In genomic region chr20:9353180-9353915, GRCh38 we compare ENCODE assay signal across 23 cellular contexts.
DNase-seq lines count a peak whose midpoint lies in the region; ATAC-seq and TF ChIP-seq lines count a peak whose summit lies in the region.
"Had no signal": no experiment of that assay in that cellular context is flagged by ENCODE, and none has a peak within 500 bp of the region (broad histone marks: within the 10 kb centered on the region; RNA-seq: fewer than 3 reads in every experiment).

No MANE protein-coding gene starts in this region.

- H2AFZ ChIP-seq in SK-N-SH (ENCODE audit: low read depth) (no peak overlapping the region), neural progenitor cell (replicated peaks) (no peak overlapping the region)

- H3K27ac ChIP-seq in SK-N-SH (ENCODE audit: low read depth in 2 of 2, low read length in 1 of 2) (no peak overlapping the region), neural progenitor cell (no peak overlapping the region)
- H3K27ac ChIP-seq: BLaER1, dorsolateral prefrontal cortex, esophagus muscularis mucosa, tibial artery had no signal

- H3K4me1 ChIP-seq in SK-N-SH (ENCODE audit: control insufficient read depth in 1 of 2, insufficient read depth in 2 of 2, low read depth in 1 of 2, low read length in 1 of 2) (peaks cover 3 to 5% of the 10 kb centered on the region in 2 experiments; a peak in 3 of 4 replicates), neural progenitor cell (no peaks in the 10 kb centered on the region)
- H3K4me1 ChIP-seq: tibial artery had no signal

- H3K9me3 Mint-ChIP-seq in neural progenitor cell, result no peaks in the 10 kb centered on the region

- WGBS in SK-N-SH (ENCODE audit: low lambda C conversion rate), result 91% methylated on average over 2 of the region's 2 CpGs

- no peaks in the 10 kb centered on the region for H4K20me1 ChIP-seq in SK-N-SH (ENCODE audit: insufficient read depth)
- no peaks in the 10 kb centered on the region for H4K20me1 ChIP-seq in neural progenitor cell (ENCODE audit: low read depth)
- H4K20me1 ChIP-seq: BLaER1 had no signal

- DNase-seq in SK-N-SH (no peak), fibroblast of villous mesenchyme (ENCODE audit: low read depth) (no peak), neural progenitor cell (ENCODE audit: low spot score) (no peak), NCI-H1105 (lab: John Stamatoyannopoulos, UW) (no peak), Kasumi-1 (lab: John Stamatoyannopoulos, UW) (no peak), NCI-H2107 treated with DMSO at 0.1 percent for 48 hours (lab: John Stamatoyannopoulos, UW; ENCODE audit: unreplicated experiment) (no peak)
- DNase-seq: activated CD4-positive, alpha-beta T cell treated with anti-CD3 and anti-CD28 coated beads for 36 hours; activated CD8-positive, alpha-beta memory T cell treated with anti-CD3 and anti-CD28 coated beads, Interleukin-2, amount 50 U/mL, for 4 hours; DMS153; dorsolateral prefrontal cortex; hippocampal formation; KBM-7; kidney; NCI-H146; occipital lobe; SIG-M5; stimulated activated CD4-positive, alpha-beta T cell treated with anti-CD3 and anti-CD28 coated beads, Interleukin-4, amount 100 ng/mL, for 24 hours; stimulated activated CD8-positive, alpha-beta memory T cell treated with anti-CD3 and anti-CD28 coated beads, Interleukin-4, amount 100 ng/mL, for 48 hours; tibial artery had no signal

- H3K79me2 ChIP-seq in SK-N-SH (ENCODE audit: insufficient read depth), result no peaks in the 10 kb centered on the region
- no peaks in the 10 kb centered on the region for H3K79me2 ChIP-seq in neural progenitor cell (ENCODE audit: low read depth)

- H3K36me3 Mint-ChIP-seq in neural progenitor cell, result peaks cover 2% of the 10 kb centered on the region

- H3K4me3 ChIP-seq in SK-N-SH (ENCODE audit: low read depth in 2 of 2, low read length in 1 of 2) (no peak overlapping the region), fibroblast of villous mesenchyme (ENCODE audit: low read depth, low read length) (no peak overlapping the region), neural progenitor cell (no peak overlapping the region)
- H3K4me3 ChIP-seq: BLaER1, dorsolateral prefrontal cortex, esophagus muscularis mucosa, tibial artery had no signal

- no peak; the same call in 1 of the 2 replicates for TF ChIP-seq RAD21 in SK-N-SH (IDR thresholded peaks at IDR 0.05; ENCODE audit: low read length)

- H3K9ac ChIP-seq in SK-N-SH, result no peak overlapping the region
- no peak overlapping the region for H3K9ac ChIP-seq in neural progenitor cell
- H3K9ac ChIP-seq: BLaER1 had no signal

- H3K4me2 ChIP-seq in SK-N-SH (no peak overlapping the region), neural progenitor cell (no peak overlapping the region)
- H3K4me2 ChIP-seq: BLaER1 had no signal

- H3K27me3 Mint-ChIP-seq in neural progenitor cell (ENCODE audit: insufficient read depth, low read depth), result no peaks in the 10 kb centered on the region
- H3K27me3 Mint-ChIP-seq: activated CD4-positive, alpha-beta T cell treated with anti-CD3 and anti-CD28 coated beads for 36 hours had no signal

- H3K36me3 ChIP-seq in SK-N-SH (replicated peaks in 1 of 2; ENCODE audit: control insufficient read depth in 1 of 2, insufficient read depth in 2 of 2, low read length in 1 of 2) (peaks cover 0 to 3% of the 10 kb centered on the region in 2 experiments), neural progenitor cell (no peaks in the 10 kb centered on the region)
- H3K36me3 ChIP-seq: BLaER1, esophagus muscularis mucosa, tibial artery had no signal

- no peaks in the 10 kb centered on the region for H3K9me2 ChIP-seq in SK-N-SH

- TF ChIP-seq EP300 in SK-N-SH (IDR thresholded peaks at IDR 0.05; ENCODE audit: borderline replicate concordance in 1 of 2, low read depth in 1 of 2, low read length in 1 of 2), result no peak

- H3K27ac Mint-ChIP-seq in neural progenitor cell, result peak overlapping the region; percentile 57
- H3K27ac Mint-ChIP-seq: activated CD4-positive, alpha-beta T cell treated with anti-CD3 and anti-CD28 coated beads for 36 hours had no signal

- CTCF ChIA-PET in SK-N-SH (lab: Yijun Ruan, JAX), result interaction anchor here (0.6 to 2.3 kb wide), 7 partner anchors 9 to 1145 kb away, joined by 3 to 11 read pairs (median 3); no protein-coding TSS in a partner anchor

- H3K4me3 Mint-ChIP-seq in neural progenitor cell, result no peak overlapping the region
- H3K4me3 Mint-ChIP-seq: activated CD4-positive, alpha-beta T cell treated with anti-CD3 and anti-CD28 coated beads for 36 hours had no signal

- H3F3A ChIP-seq in SK-N-SH (replicated peaks; ENCODE audit: insufficient read depth) (no peaks in the 10 kb centered on the region), neural progenitor cell (ENCODE audit: low read depth) (no peaks in the 10 kb centered on the region)

- H3K9me3 ChIP-seq in SK-N-SH (no peaks in the 10 kb centered on the region), neural progenitor cell (ENCODE audit: low read depth) (no peaks in the 10 kb centered on the region)
- H3K9me3 ChIP-seq: BLaER1, esophagus muscularis mucosa, tibial artery had no signal

- POLR2A ChIA-PET in SK-N-SH (lab: Yijun Ruan, JAX), result no interaction called here

- H3K27me3 ChIP-seq in SK-N-SH (ENCODE audit: insufficient read depth) (no peaks in the 10 kb centered on the region), neural progenitor cell (no peaks in the 10 kb centered on the region)
- H3K27me3 ChIP-seq: BLaER1, dorsolateral prefrontal cortex, esophagus muscularis mucosa, tibial artery had no signal

- TF ChIP-seq CTCF in SK-N-SH (IDR thresholded peaks at IDR 0.05), result no peak
- TF ChIP-seq CTCF in fibroblast of villous mesenchyme (IDR thresholded peaks at IDR 0.05; ENCODE audit: insufficient read depth, low read depth, low read length), result peak; percentile 24
- TF ChIP-seq CTCF in neural progenitor cell (IDR thresholded peaks at IDR 0.05), result peak; percentile 22

- ATAC-seq in GM18498 (IDR thresholded peaks at IDR 0.05; ENCODE audit: unreplicated experiment) (peak; percentile 22), HG02759 (IDR thresholded peaks at IDR 0.05; ENCODE audit: unreplicated experiment) (no peak)
- ATAC-seq: activated CD4-positive, alpha-beta T cell treated with anti-CD3 and anti-CD28 coated beads for 36 hours had no signal

- peaks cover 21% of the 10 kb centered on the region for H3K4me1 Mint-ChIP-seq in neural progenitor cell
- H3K4me1 Mint-ChIP-seq: activated CD4-positive, alpha-beta T cell treated with anti-CD3 and anti-CD28 coated beads for 36 hours had no signal

TF ChIP-seq in SK-N-SH, 30 proteins besides CTCF, POLR2A, EP300 and RAD21:
- TF ChIP-seq REST (IDR thresholded peaks at IDR 0.05; ENCODE audit: low read depth, low read length) (peak; percentile 78), FOXM1 (IDR thresholded peaks at IDR 0.05; ENCODE audit: low read depth) (no peak)
